18 cellular contexts compared by ENCODE assay signal in genomic region chr16:65339062-65339461, GRCh38.
DNase-seq lines count a peak whose midpoint lies in the region; TF ChIP-seq lines count a peak whose summit lies in the region.
"Had no signal": no experiment of that assay in that cellular context is flagged by ENCODE, and none has a peak within 500 bp of the region (broad histone marks: within the 10 kb centered on the region; RNA-seq: fewer than 3 reads in every experiment).

No MANE protein-coding gene starts in this region.

- no peak overlapping the region for H3K4me3 Mint-ChIP-seq in MCF 10A (ENCODE audit: unreplicated experiment)
- H3K4me3 Mint-ChIP-seq in chondrocyte (ENCODE audit: unreplicated experiment): no peak overlapping the region
- H3K4me3 Mint-ChIP-seq: CD14-positive monocyte; CD4-positive, alpha-beta T cell; CD8-positive, alpha-beta memory T cell; HFFc6 had no signal

- POLR2A ChIA-PET in MCF 10A (lab: Yijun Ruan, JAX): no interaction called here

- H3K4me2 ChIP-seq in mammary epithelial cell (ENCODE audit: insufficient read depth, low read depth, low read length): no peak overlapping the region

- H3K27ac ChIP-seq in mammary epithelial cell (ENCODE audit: insufficient read depth, low read depth, low read length): no peak overlapping the region
- H3K27ac ChIP-seq: 22Rv1; BLaER1 treated with 17β-estradiol and CSF1 and Interleukin-3, amounts not matched to agents 10 nM and 100 nM had no signal

- BruUV-seq in mammary epithelial cell (replicated peaks; lab: Mats Ljungman, UMichigan): no TSS peak
- BruUV-seq in MCF 10A (replicated peaks; lab: Mats Ljungman, UMichigan): no TSS peak

- no peak for TF ChIP-seq CTCF in mammary epithelial cell (conservative IDR thresholded peaks at IDR 0.05 in 1 of 2, IDR thresholded peaks at IDR 0.05 in 1 of 2; ENCODE audit: extremely low read depth in 1 of 2, insufficient read depth in 1 of 2, low read depth in 1 of 2, low read length in 2 of 2)
- no peak for TF ChIP-seq CTCF in MCF 10A (IDR thresholded peaks at IDR 0.05; ENCODE audit: unreplicated experiment)
- TF ChIP-seq CTCF in chondrocyte (IDR thresholded peaks at IDR 0.05): no peak

- no peak overlapping the region for H3K4me3 ChIP-seq in mammary epithelial cell (replicated peaks in 1 of 3; ENCODE audit: insufficient read depth in 1 of 3, low read depth in 2 of 3, low read length in 3 of 3)
- H3K4me3 ChIP-seq: BLaER1 treated with 17β-estradiol and CSF1 and Interleukin-3, amounts not matched to agents 10 nM and 100 nM; HAP-1 had no signal

- dilution Hi-C loops in mammary epithelial cell (cut with HindIII; ENCODE audit: low sequenced_read_pairs): no loop called here

- H3K9me3 Mint-ChIP-seq in MCF 10A (ENCODE audit: unreplicated experiment) (peaks cover 36% of the 10 kb centered on the region), chondrocyte (ENCODE audit: low read depth) (no peaks in the 10 kb centered on the region)
- H3K9me3 Mint-ChIP-seq: HFFc6 had no signal

- H3K36me3 Mint-ChIP-seq in MCF 10A (ENCODE audit: insufficient read depth, unreplicated experiment) (no peaks in the 10 kb centered on the region), chondrocyte (ENCODE audit: low read depth) (no peaks in the 10 kb centered on the region)
- H3K36me3 Mint-ChIP-seq: CD14-positive monocyte had no signal

- no peak overlapping the region for H3K9ac ChIP-seq in mammary epithelial cell (ENCODE audit: insufficient read depth, low read length)
- H3K9ac ChIP-seq: BLaER1 treated with 17β-estradiol and CSF1 and Interleukin-3, amounts not matched to agents 10 nM and 100 nM had no signal

- no peak for DNase-seq in mammary epithelial cell
- no peak for DNase-seq in MCF 10A (ENCODE audit: unreplicated experiment)
- DNase-seq in SK-N-DZ (ENCODE audit: low spot score): peak; percentile 17
- no peak for DNase-seq in chondrocyte (ENCODE audit: low spot score)
- DNase-seq in Ammon's horn (ENCODE audit: low spot score): no peak
- no peak for DNase-seq in stimulated activated naive CD4-positive, alpha-beta T cell (lab: John Stamatoyannopoulos, UW)
- DNase-seq: BE2C; CD4-positive, alpha-beta T cell; CD8-positive, alpha-beta memory T cell; DMS 273 treated with DMSO at 0.1 percent for 48 hours; DMS79; GF-D8; GOT3; HFFc6 had no signal

- H3K4me1 Mint-ChIP-seq in MCF 10A (ENCODE audit: insufficient read depth, unreplicated experiment): no peaks in the 10 kb centered on the region
- peaks cover 45% of the 10 kb centered on the region for H3K4me1 Mint-ChIP-seq in chondrocyte (ENCODE audit: low read depth)
- H3K4me1 Mint-ChIP-seq: CD14-positive monocyte; CD8-positive, alpha-beta memory T cell had no signal

- H3K9me3 ChIP-seq in mammary epithelial cell (replicated peaks; ENCODE audit: insufficient read depth, low read length): no peaks in the 10 kb centered on the region
- H3K9me3 ChIP-seq: BE2C; BLaER1 treated with 17β-estradiol and CSF1 and Interleukin-3, amounts not matched to agents 10 nM and 100 nM; HAP-1 had no signal

- H3K27me3 ChIP-seq in mammary epithelial cell (ENCODE audit: insufficient read depth, low read length): no peaks in the 10 kb centered on the region
- H3K27me3 ChIP-seq: BE2C; BLaER1 treated with 17β-estradiol and CSF1 and Interleukin-3, amounts not matched to agents 10 nM and 100 nM had no signal

- in situ Hi-C loops in mammary epithelial cell (cut with MboI; ENCODE audit: low sequenced_read_pairs in 2 of 2): no loop called here

- CTCF ChIA-PET in mammary epithelial cell (lab: Charles Lee; ENCODE audit: low non-redundant PET) (no interaction called here), MCF 10A (lab: Yijun Ruan, JAX) (interaction anchor here (0.5 to 0.7 kb wide), 2 partner anchors 35 to 673 kb away, joined by 3 to 5 read pairs; no protein-coding TSS in a partner anchor)

- H3K27ac Mint-ChIP-seq in MCF 10A (ENCODE audit: low read depth, unreplicated experiment): no peak overlapping the region
- peak overlapping the region; percentile 22 for H3K27ac Mint-ChIP-seq in chondrocyte (ENCODE audit: unreplicated experiment)
- H3K27ac Mint-ChIP-seq: CD14-positive monocyte; CD4-positive, alpha-beta T cell; CD8-positive, alpha-beta memory T cell; HFFc6 had no signal

- H4K20me1 ChIP-seq in mammary epithelial cell (ENCODE audit: insufficient read depth, low read length): no peaks in the 10 kb centered on the region
- H4K20me1 ChIP-seq: BLaER1 treated with 17β-estradiol and CSF1 and Interleukin-3, amounts not matched to agents 10 nM and 100 nM had no signal

- peak overlapping the region; percentile 11 for H2AFZ ChIP-seq in mammary epithelial cell (ENCODE audit: low read depth, low read length)

- H3K27me3 Mint-ChIP-seq in MCF 10A (ENCODE audit: insufficient read depth, unreplicated experiment) (no peaks in the 10 kb centered on the region), chondrocyte (ENCODE audit: low read depth) (no peaks in the 10 kb centered on the region)
- H3K27me3 Mint-ChIP-seq: CD4-positive, alpha-beta T cell had no signal

- 39% methylated on average over 2 of the region's 2 CpGs for WGBS in mammary epithelial cell (ENCODE audit: low coverage, missing lambda C conversion rate)

- H3K79me2 ChIP-seq in mammary epithelial cell (ENCODE audit: insufficient read depth, low read length): no peaks in the 10 kb centered on the region

- intact Hi-C loops in mammary epithelial cell (cut with micrococcal nuclease) (no loop called here), MCF 10A (cut with micrococcal nuclease) (no loop called here)

- H3K4me1 ChIP-seq in mammary epithelial cell (ENCODE audit: insufficient read depth, low read length): peaks cover 6% of the 10 kb centered on the region
- H3K4me1 ChIP-seq: BE2C, HAP-1 had no signal

- no peaks in the 10 kb centered on the region for H3K36me3 ChIP-seq in mammary epithelial cell (ENCODE audit: insufficient read depth, low read length)
- H3K36me3 ChIP-seq: BE2C; BLaER1 treated with 17β-estradiol and CSF1 and Interleukin-3, amounts not matched to agents 10 nM and 100 nM; HAP-1 had no signal
